Comparison of ENCODE assay signal across 1 cellular context in the genomic region with DNA sequence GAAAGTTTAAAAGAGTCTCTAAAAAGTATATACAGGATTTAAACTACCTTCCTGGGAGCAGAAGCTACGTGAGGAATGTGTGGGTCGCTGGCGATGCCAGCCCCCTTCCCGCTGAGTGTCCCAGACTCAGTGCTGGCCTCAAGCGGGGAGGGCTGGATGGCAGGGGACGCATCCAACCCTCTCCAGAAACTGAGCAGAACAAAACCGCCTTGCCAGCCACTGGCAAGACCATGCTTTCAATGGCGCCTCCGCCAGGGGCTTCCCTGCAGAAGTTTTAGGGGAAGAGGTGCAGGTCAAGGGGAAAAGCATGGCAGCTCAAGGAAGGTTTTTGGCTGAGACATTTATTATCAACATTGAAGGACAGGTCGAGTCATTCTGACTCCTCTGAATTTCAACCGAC.
TF ChIP-seq lines count a peak whose summit lies in the region.

No MANE protein-coding gene starts in this region.

TF ChIP-seq in endothelial cell of umbilical vein, 7 proteins besides CTCF, POLR2A, EP300 and RAD21:
- TF ChIP-seq FOS (IDR thresholded peaks at IDR 0.05; ENCODE audit: borderline replicate concordance, insufficient read depth, low read length) (no peak), MYC (IDR thresholded peaks at IDR 0.05; ENCODE audit: low read depth, low read length) (no peak), GATA2 (IDR thresholded peaks at IDR 0.05; ENCODE audit: insufficient read depth, insufficient read length, low read depth, low read length) (no peak), POLR2AphosphoS5 (IDR thresholded peaks at IDR 0.05; ENCODE audit: insufficient read depth, low read depth, low read length) (no peak), EZH2 (IDR thresholded peaks at IDR 0.05; ENCODE audit: borderline replicate concordance, low read depth, low read length, severe bottlenecking) (no peak), JUN (IDR thresholded peaks at IDR 0.05; ENCODE audit: borderline replicate concordance, insufficient read depth, insufficient read length, low read depth) (no peak)
- TF ChIP-seq, protein P1, sequence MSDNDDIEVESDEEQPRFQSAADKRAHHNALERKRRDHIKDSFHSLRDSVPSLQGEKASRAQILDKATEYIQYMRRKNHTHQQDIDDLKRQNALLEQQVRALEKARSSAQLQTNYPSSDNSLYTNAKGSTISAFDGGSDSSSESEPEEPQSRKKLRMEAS (IDR thresholded peaks at IDR 0.05; ENCODE audit: insufficient read depth, insufficient read length), result no peak
